31 cellular contexts compared by ENCODE assay signal in genomic region chr5:6467591-6467990, GRCh38. TPM values are rescaled to one million over a fixed set of nuclear protein-coding genes. Genes with fewer than 3 reads are reported as not detected.
"Had no signal": no experiment of that assay in that cellular context is flagged by ENCODE, and none has a peak within 500 bp of the region (broad histone marks: within the 10 kb centered on the region; RNA-seq: fewer than 3 reads in every experiment).

No MANE protein-coding gene starts in this region.

- H3K36me3 Mint-ChIP-seq: activated CD4-positive, alpha-beta memory T cell treated with anti-CD3 and anti-CD28 coated beads for 36 hours had no signal

- H3K27me3 ChIP-seq: brain microvascular endothelial cell, foreskin keratinocyte had no signal

- H3K27ac ChIP-seq: brain microvascular endothelial cell, coronary artery, esophagus muscularis mucosa, foreskin keratinocyte, gastroesophageal sphincter had no signal

- H3K36me3 ChIP-seq: brain microvascular endothelial cell, esophagus muscularis mucosa, gastroesophageal sphincter had no signal

- H3K27ac Mint-ChIP-seq: activated CD4-positive, alpha-beta memory T cell treated with anti-CD3 and anti-CD28 coated beads for 36 hours; activated CD4-positive, alpha-beta T cell treated with anti-CD3 and anti-CD28 coated beads for 36 hours; activated CD4-positive, alpha-beta T cell treated with anti-CD3 and anti-CD28 coated beads, Interleukin-2, amount 10 ng/mL, durations not matched to agents 24 days and 14 days; activated CD8-positive, alpha-beta T cell treated with anti-CD3 and anti-CD28 coated beads, Interleukin-2, amount 10 ng/mL, durations not matched to agents 7 days and 5 days; activated naive CD8-positive, alpha-beta T cell; activated T-helper 17 cell treated with anti-CD3 and anti-CD28 coated beads, Interleukin-2, amount 50 U/mL, for 72 hours; dendritic cell treated with granulocyte-macrophage colony-stimulating factor and Interleukin-4, amounts not matched to agents 40 ng/mL and 50 ng/mL, for 4 days; T-helper 17 cell; T-helper 2 cell treated with Interferon-gamma antibody and Interleukin-4, amounts not matched to agents 5 μg/mL and 100 μg/mL, for 36 hours had no signal

- H3K9me3 Mint-ChIP-seq: activated CD4-positive, alpha-beta T cell treated with anti-CD3 and anti-CD28 coated beads, Interleukin-2, amount 10 ng/mL, durations not matched to agents 24 days and 14 days; activated T-cell treated with anti-CD3 and anti-CD28 coated beads, Interleukin-2, amount 50 U/mL, for 4 hours; activated T-helper 17 cell treated with anti-CD3 and anti-CD28 coated beads, Interleukin-2, amount 50 U/mL, for 72 hours; central memory CD8-positive, alpha-beta T cell; dendritic cell treated with granulocyte-macrophage colony-stimulating factor and Interleukin-4, amounts not matched to agents 40 ng/mL and 50 ng/mL, for 4 days; T-helper 2 cell treated with Interferon-gamma antibody and Interleukin-4, amounts not matched to agents 5 μg/mL and 100 μg/mL, for 36 hours had no signal

- FAIRE-seq: astrocyte, bronchial epithelial cell had no signal

- DNase-seq: activated CD4-positive, alpha-beta memory T cell treated with anti-CD3 and anti-CD28 coated beads for 36 hours; activated CD4-positive, alpha-beta T cell treated with anti-CD3 and anti-CD28 coated beads for 36 hours; activated CD4-positive, alpha-beta T cell treated with anti-CD3 and anti-CD28 coated beads, Interleukin-2, amount 10 ng/mL, durations not matched to agents 24 days and 14 days; activated CD4-positive, CD25-positive, alpha-beta regulatory T cell; activated CD4-positive, CD25-positive, alpha-beta regulatory T cell treated with anti-CD3 and anti-CD28 coated beads, Interleukin-2, amount 50 U/mL, for 72 hours; activated CD8-positive, alpha-beta T cell treated with anti-CD3 and anti-CD28 coated beads, Interleukin-2, amount 10 ng/mL, durations not matched to agents 7 days and 5 days; activated effector memory CD4-positive, alpha-beta T cell treated with Interleukin-2 at 50 U/mL for 16 hours; activated gamma-delta T cell treated with Interleukin-2 at 50 U/mL for 16 hours; activated naive CD4-positive, alpha-beta T cell treated with anti-CD3 and anti-CD28 coated beads, Interleukin-2, amount 50 U/mL, for 16 hours; activated naive CD4-positive, alpha-beta T cell treated with Interleukin-2 at 50 U/mL for 16 hours; activated T-cell treated with anti-CD3 and anti-CD28 coated beads, Interleukin-2, amount 50 U/mL, for 4 hours; amniotic stem cell; anterior cingulate cortex; brain microvascular endothelial cell; effector memory CD4-positive, alpha-beta T cell; erythroblast; foreskin keratinocyte; T-helper 1 cell; T-helper 17 cell; T1000 had no signal

- H3K4me1 ChIP-seq: foreskin keratinocyte, gastroesophageal sphincter had no signal

- H3K4me3 Mint-ChIP-seq: activated CD4-positive, alpha-beta memory T cell treated with anti-CD3 and anti-CD28 coated beads for 36 hours; activated CD4-positive, alpha-beta T cell treated with anti-CD3 and anti-CD28 coated beads for 36 hours; activated CD4-positive, alpha-beta T cell treated with anti-CD3 and anti-CD28 coated beads, Interleukin-2, amount 10 ng/mL, durations not matched to agents 24 days and 14 days; activated CD8-positive, alpha-beta T cell treated with anti-CD3 and anti-CD28 coated beads, Interleukin-2, amount 10 ng/mL, durations not matched to agents 7 days and 5 days; activated naive CD8-positive, alpha-beta T cell; activated T-cell treated with anti-CD3 and anti-CD28 coated beads, Interleukin-2, amount 50 U/mL, for 4 hours; activated T-helper 17 cell treated with anti-CD3 and anti-CD28 coated beads, Interleukin-2, amount 50 U/mL, for 72 hours; central memory CD8-positive, alpha-beta T cell; dendritic cell treated with granulocyte-macrophage colony-stimulating factor and Interleukin-4, amounts not matched to agents 40 ng/mL and 50 ng/mL, for 4 days; T-helper 17 cell; T-helper 2 cell treated with Interferon-gamma antibody and Interleukin-4, amounts not matched to agents 5 μg/mL and 100 μg/mL, for 36 hours had no signal

- H3K4me3 ChIP-seq: coronary artery, esophagus muscularis mucosa, gastroesophageal sphincter had no signal

- H3K4me1 Mint-ChIP-seq: activated CD4-positive, alpha-beta T cell treated with anti-CD3 and anti-CD28 coated beads for 36 hours; activated CD4-positive, alpha-beta T cell treated with anti-CD3 and anti-CD28 coated beads, Interleukin-2, amount 10 ng/mL, durations not matched to agents 24 days and 14 days; activated T-helper 17 cell treated with anti-CD3 and anti-CD28 coated beads, Interleukin-2, amount 50 U/mL, for 72 hours; central memory CD8-positive, alpha-beta T cell had no signal

RNA-seq across cellular contexts. Expression of gene UBE2QL1, which starts 18.9 kb away (rescaled TPM):
- total RNA-seq: activated CD4-positive, alpha-beta memory T cell treated with anti-CD3 and anti-CD28 coated beads for 36 hours; activated CD4-positive, alpha-beta T cell treated with anti-CD3 and anti-CD28 coated beads for 36 hours; activated CD8-positive, alpha-beta T cell treated with anti-CD3 and anti-CD28 coated beads, Interleukin-2, amount 10 ng/mL, durations not matched to agents 7 days and 5 days; activated T-cell treated with anti-CD3 and anti-CD28 coated beads, Interleukin-2, amount 50 U/mL, for 4 hours; activated T-helper 17 cell treated with anti-CD3 and anti-CD28 coated beads, Interleukin-2, amount 50 U/mL, for 72 hours; bronchial epithelial cell; foreskin keratinocyte; glomerular endothelial cell had no signal
- polyA plus RNA-seq: foreskin keratinocyte had no signal
